Comparison of ENCODE assay signal across 8 cellular contexts in the genomic region with DNA sequence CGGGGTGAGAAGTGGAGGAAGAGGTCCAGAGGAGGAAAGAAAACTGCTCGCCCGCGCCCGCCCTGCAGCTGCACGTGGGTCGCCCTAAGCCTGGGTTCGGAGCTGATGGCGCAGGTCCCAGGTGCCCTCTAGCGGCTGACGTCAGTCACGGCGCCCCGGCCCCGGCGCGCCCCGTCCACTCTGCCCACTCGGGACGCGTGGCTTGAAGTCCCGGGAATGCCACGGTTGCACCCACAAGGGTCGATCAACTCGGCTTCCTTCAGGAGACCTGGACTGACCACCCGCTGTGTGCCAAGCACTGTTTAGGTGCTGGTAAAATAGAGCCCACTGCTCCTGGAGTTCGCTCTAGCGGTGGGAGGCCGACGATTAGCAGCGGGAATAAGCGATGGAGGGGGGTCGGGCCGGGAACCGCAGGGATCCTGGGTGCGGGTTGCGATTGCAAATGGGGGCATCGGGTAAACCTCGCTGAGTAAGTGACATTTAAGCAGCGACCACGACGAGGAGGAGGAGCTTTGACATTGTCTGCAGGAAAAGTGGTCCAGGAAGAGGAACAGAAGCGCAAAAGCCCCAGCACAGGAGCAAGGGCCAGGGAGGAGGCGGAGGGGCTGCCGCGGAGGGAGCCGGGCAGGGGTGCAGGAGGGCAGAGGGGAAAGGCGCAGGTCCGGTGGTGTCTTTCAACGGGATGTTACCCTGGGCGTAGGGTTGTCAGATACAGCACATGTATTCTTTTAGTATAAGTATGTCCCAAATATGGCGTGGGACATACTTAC. TPM values are rescaled to one million over a fixed set of nuclear protein-coding genes. Genes with fewer than 3 reads are reported as not detected.
A peak's percentile ranks its signal among the peaks of the same experiment; 100 is the strongest.
DNase-seq lines count a peak whose midpoint lies in the region; ATAC-seq and TF ChIP-seq lines count a peak whose summit lies in the region.

No MANE protein-coding gene starts in this region.

- H3K27me3 ChIP-seq in iPS DF 6.9 (ENCODE audit: control insufficient read depth, insufficient read depth, low read length), result no peaks in the 10 kb centered on the region; the same call in 1 of the 2 replicates

- DNase-seq in GM12865 (ENCODE audit: low read depth) (peak; percentile 91), NCI-H128 (lab: John Stamatoyannopoulos, UW; ENCODE audit: unreplicated experiment) (peak; percentile 67), T-helper 9 cell (peak; percentile 76), astrocyte of the hippocampus (ENCODE audit: low read depth, low spot score) (peak; percentile 92), iPS DF 6.9 (ENCODE audit: low read depth, low spot score) (no peak), sciatic nerve (ENCODE audit: low spot score) (peak; percentile 92)

- ATAC-seq in HG02588 (IDR thresholded peaks at IDR 0.05; ENCODE audit: unreplicated experiment) (peak; percentile 46), sciatic nerve (peak; percentile 84), HG02840 (IDR thresholded peaks at IDR 0.05; ENCODE audit: low FRiP score, unreplicated experiment) (no peak)

- intact Hi-C loops in sciatic nerve (cut with DNase I), result loop anchor here (5.0 kb wide), 1 partner anchor 77 kb away; no protein-coding TSS in a partner anchor

- H3K4me1 ChIP-seq in iPS DF 6.9 (ENCODE audit: control insufficient read depth, insufficient read depth, low read length), result no peaks in the 10 kb centered on the region; the same call in 1 of the 2 replicates

- peak; percentile 99 for TF ChIP-seq CTCF in GM12865 (IDR thresholded peaks at IDR 0.05; ENCODE audit: insufficient read depth, low read depth, low read length, missing control alignments)

- H3K27ac ChIP-seq in iPS DF 6.9 (ENCODE audit: low read length), result no peak overlapping the region

- peak overlapping the region; percentile 51 for H3K4me3 ChIP-seq in GM12865 (ENCODE audit: low read depth, low read length)
- H3K4me3 ChIP-seq in iPS DF 6.9 (ENCODE audit: low read length), result peak overlapping the region; percentile 73

- H3K9me3 ChIP-seq in iPS DF 6.9 (ENCODE audit: control insufficient read depth, insufficient read depth, low read length), result no peaks in the 10 kb centered on the region

- WGBS in iPS DF 6.9 (ENCODE audit: insufficient coverage, insufficient read length), result no CpG with 5 or more reads among the region's 52 CpGs

- H3K36me3 ChIP-seq in iPS DF 6.9 (ENCODE audit: control insufficient read depth, insufficient read depth, low read length), result no peaks in the 10 kb centered on the region

RNA-seq across cellular contexts. Expression of a gene that starts 5.1 kb away (rescaled TPM):
- total RNA-seq in sciatic nerve, result 13.8 TPM

RNA-seq across cellular contexts. Expression of a gene that starts 9.5 kb away (rescaled TPM):
- 24.4 TPM for total RNA-seq in sciatic nerve

RNA-seq across cellular contexts. Expression of a gene that starts 48.3 kb away (rescaled TPM):
- 28.1 TPM for total RNA-seq in sciatic nerve

RNA-seq across cellular contexts. Expression of a gene that starts 48.3 kb away (rescaled TPM):
- total RNA-seq in sciatic nerve, result 36.1 TPM
